Comparison of ENCODE assay signal across 8 cellular contexts in the genomic region with DNA sequence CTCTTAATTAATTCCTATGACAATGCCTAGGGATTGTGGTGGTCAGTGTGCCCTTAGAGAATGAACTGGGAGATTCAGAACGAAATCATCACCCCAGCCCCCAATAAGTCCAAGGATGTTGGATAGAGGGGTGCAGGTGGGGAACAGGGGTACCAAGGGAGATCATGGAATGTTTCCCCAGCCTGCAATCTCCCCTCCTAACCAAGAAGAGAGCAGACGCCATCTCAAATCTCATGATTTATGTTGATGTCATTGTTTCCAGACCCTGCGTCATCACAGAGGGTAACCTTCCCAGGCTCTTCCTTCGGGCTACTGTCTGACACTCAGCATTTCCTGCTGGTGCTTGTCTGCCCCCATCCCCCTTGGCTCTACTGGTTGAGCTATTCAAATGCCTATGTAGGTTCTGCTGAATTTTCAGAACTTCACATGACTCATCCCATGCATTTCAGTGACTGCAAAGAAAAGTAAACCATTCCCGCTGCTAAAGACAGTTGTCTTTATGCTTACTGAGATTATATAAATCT. TPM values are rescaled to one million over a fixed set of nuclear protein-coding genes. Genes with fewer than 3 reads are reported as not detected.
DNase-seq lines count a peak whose midpoint lies in the region; ATAC-seq and TF ChIP-seq lines count a peak whose summit lies in the region.

No MANE protein-coding gene starts in this region.

- 42% methylated on average over 5 of the region's 5 CpGs for WGBS in right cardiac atrium
- WGBS in stomach, 5 donors: 39 to 68% (median 45%) methylated on average over 5 of the region's 5 CpGs

- intact Hi-C loops in right cardiac atrium (cut with DNase I): no loop called here
- intact Hi-C loops in stomach (cut with DNase I; ENCODE audit: low total_unique reads): no loop called here

- H3K9me3 ChIP-seq in osteoblast (ENCODE audit: low read depth, low read length) (no peaks in the 10 kb centered on the region), right cardiac atrium (ENCODE audit: control insufficient read depth, low read length) (no peaks in the 10 kb centered on the region), stomach (no peaks in the 10 kb centered on the region)

- TF ChIP-seq CTCF in astrocyte of the spinal cord (IDR thresholded peaks at IDR 0.05; ENCODE audit: low read depth, low read length): no peak
- no peak for TF ChIP-seq CTCF in osteoblast (IDR thresholded peaks at IDR 0.05; ENCODE audit: extremely low read depth, low read depth, low read length)
- TF ChIP-seq CTCF in stomach (IDR thresholded peaks at IDR 0.05): no peak

- no peaks in the 10 kb centered on the region for H3K36me3 ChIP-seq in osteoblast (ENCODE audit: insufficient read depth, low read length)
- no peaks in the 10 kb centered on the region for H3K36me3 ChIP-seq in stomach

- in situ Hi-C loops in astrocyte of the spinal cord (cut with HindIII; ENCODE audit: low sequenced_read_pairs): no loop called here

- H3K27ac ChIP-seq in osteoblast (ENCODE audit: low read depth, low read length) (peak overlapping the region; percentile 34), right cardiac atrium (ENCODE audit: low read length) (no peak overlapping the region), stomach (no peak overlapping the region)

- peak overlapping the region; percentile 23 for H3K4me2 ChIP-seq in osteoblast (ENCODE audit: insufficient read depth, low read length)

- no peak for TF ChIP-seq EP300 in stomach (IDR thresholded peaks at IDR 0.05)

- H4K20me1 ChIP-seq in osteoblast (ENCODE audit: insufficient read depth, low read length): no peaks in the 10 kb centered on the region

- H2AFZ ChIP-seq in osteoblast (ENCODE audit: low read length): no peak overlapping the region

- peaks cover 25% of the 10 kb centered on the region for H3K4me1 ChIP-seq in osteoblast (ENCODE audit: insufficient read depth, low read length)
- H3K4me1 ChIP-seq in right cardiac atrium (ENCODE audit: control insufficient read depth, insufficient read depth, low read length): no peaks in the 10 kb centered on the region
- no peaks in the 10 kb centered on the region for H3K4me1 ChIP-seq in stomach

- H3K4me3 ChIP-seq in astrocyte of the spinal cord (ENCODE audit: low read depth, low read length): no peak overlapping the region
- no peak overlapping the region for H3K4me3 ChIP-seq in osteoblast (ENCODE audit: insufficient read depth, low read length)
- no peak overlapping the region for H3K4me3 ChIP-seq in right cardiac atrium (ENCODE audit: low read length)
- no peak overlapping the region for H3K4me3 ChIP-seq in stomach

- no peak for TF ChIP-seq POLR2A in stomach (IDR thresholded peaks at IDR 0.05)

- ATAC-seq in GM18511 (IDR thresholded peaks at IDR 0.05; ENCODE audit: unreplicated experiment) (peak; percentile 56), right cardiac atrium (no peak)

- no peaks in the 10 kb centered on the region for H3K79me2 ChIP-seq in osteoblast (ENCODE audit: insufficient read depth, low read length)

- H3K27me3 ChIP-seq in osteoblast (ENCODE audit: insufficient read depth, low read length) (no peaks in the 10 kb centered on the region), right cardiac atrium (ENCODE audit: control insufficient read depth, insufficient read depth) (no peaks in the 10 kb centered on the region), stomach (peaks cover 0 to 14% (median 0%) of the 10 kb centered on the region in 3 donors)

- DNase-seq in NCI-H146 (lab: John Stamatoyannopoulos, UW): peak; percentile 28
- DNase-seq in astrocyte of the spinal cord (ENCODE audit: low read depth, low spot score): peak; percentile 90
- DNase-seq in osteoblast (ENCODE audit: insufficient read length, low spot score, missing footprints): peak; percentile 90
- DNase-seq in globus pallidus (ENCODE audit: low spot score): no peak
- DNase-seq in right cardiac atrium: no peak
- no peak for DNase-seq in stomach
- DNase-seq in LoVo (ENCODE audit: low spot score): no peak

RNA-seq across cellular contexts. Expression of a gene that starts 24.7 kb away (rescaled TPM):
- total RNA-seq in osteoblast: 6.2 and 7.1 TPM in 2 replicates
- total RNA-seq in right cardiac atrium: 10 to 100 TPM in 2 of 4 donors, 1 to 10 TPM in 2; 9.6 to 15.4 (median 11.1) TPM
- polyA plus RNA-seq in right cardiac atrium: 9.6 TPM
- 10 to 100 TPM; 16.4 to 38.8 (median 24.6) TPM for total RNA-seq in stomach
- 1 to 10 TPM; 3.8 to 5.4 (median 4.4) TPM for polyA plus RNA-seq in stomach

Comparison
In these comparisons a context has a peak if more than half of its experiments do, and no peak if none do; other contexts are left out.
1. DNase-seq: peak in NCI-H146 (single experiment), astrocyte of the spinal cord (single experiment) and osteoblast (single experiment); none in globus pallidus (single experiment), right cardiac atrium (0 of 3), stomach (single experiment) and LoVo (single experiment).